ENCODE assay signal across 1 cellular context in the genomic region with DNA sequence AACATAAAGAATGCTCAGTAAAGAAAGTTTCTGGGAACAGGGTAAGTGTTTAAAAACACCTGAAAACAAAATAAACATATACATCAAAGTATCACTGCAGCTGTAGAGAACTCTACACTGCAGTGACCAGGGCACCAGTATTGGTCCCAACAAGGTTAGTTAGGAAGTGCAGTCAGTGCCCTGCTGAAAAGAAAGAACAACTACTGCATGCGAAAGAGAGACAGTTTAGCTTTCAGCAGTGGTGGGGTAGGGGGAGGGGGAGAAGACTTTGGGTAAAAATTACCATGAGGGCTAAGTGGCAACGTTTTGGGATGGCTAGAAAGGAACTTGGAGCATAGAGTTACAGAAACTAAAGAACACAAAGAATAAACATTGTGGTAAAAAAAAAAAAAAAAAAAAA.
TF ChIP-seq lines count a peak whose summit lies in the region.

No MANE protein-coding gene starts in this region.

TF ChIP-seq in GM23338, 12 proteins besides CTCF, POLR2A, EP300 and RAD21 (continued from another document):
- TF ChIP-seq, protein P1, sequence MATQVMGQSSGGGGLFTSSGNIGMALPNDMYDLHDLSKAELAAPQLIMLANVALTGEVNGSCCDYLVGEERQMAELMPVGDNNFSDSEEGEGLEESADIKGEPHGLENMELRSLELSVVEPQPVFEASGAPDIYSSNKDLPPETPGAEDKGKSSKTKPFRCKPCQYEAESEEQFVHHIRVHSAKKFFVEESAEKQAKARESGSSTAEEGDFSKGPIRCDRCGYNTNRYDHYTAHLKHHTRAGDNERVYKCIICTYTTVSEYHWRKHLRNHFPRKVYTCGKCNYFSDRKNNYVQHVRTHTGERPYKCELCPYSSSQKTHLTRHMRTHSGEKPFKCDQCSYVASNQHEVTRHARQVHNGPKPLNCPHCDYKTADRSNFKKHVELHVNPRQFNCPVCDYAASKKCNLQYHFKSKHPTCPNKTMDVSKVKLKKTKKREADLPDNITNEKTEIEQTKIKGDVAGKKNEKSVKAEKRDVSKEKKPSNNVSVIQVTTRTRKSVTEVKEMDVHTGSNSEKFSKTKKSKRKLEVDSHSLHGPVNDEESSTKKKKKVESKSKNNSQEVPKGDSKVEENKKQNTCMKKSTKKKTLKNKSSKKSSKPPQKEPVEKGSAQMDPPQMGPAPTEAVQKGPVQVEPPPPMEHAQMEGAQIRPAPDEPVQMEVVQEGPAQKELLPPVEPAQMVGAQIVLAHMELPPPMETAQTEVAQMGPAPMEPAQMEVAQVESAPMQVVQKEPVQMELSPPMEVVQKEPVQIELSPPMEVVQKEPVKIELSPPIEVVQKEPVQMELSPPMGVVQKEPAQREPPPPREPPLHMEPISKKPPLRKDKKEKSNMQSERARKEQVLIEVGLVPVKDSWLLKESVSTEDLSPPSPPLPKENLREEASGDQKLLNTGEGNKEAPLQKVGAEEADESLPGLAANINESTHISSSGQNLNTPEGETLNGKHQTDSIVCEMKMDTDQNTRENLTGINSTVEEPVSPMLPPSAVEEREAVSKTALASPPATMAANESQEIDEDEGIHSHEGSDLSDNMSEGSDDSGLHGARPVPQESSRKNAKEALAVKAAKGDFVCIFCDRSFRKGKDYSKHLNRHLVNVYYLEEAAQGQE (IDR thresholded peaks at IDR 0.05; ENCODE audit: unreplicated experiment): no peak
- TF ChIP-seq JUNB (IDR thresholded peaks at IDR 0.05; ENCODE audit: unreplicated experiment): no peak
- no peak for TF ChIP-seq NANOG (IDR thresholded peaks at IDR 0.05; ENCODE audit: borderline replicate concordance)
- TF ChIP-seq POLR2AphosphoS5 (IDR thresholded peaks at IDR 0.05; ENCODE audit: low read depth): no peak
- TF ChIP-seq STAT1 (IDR thresholded peaks at IDR 0.05; ENCODE audit: unreplicated experiment): no peak
